In the genomic region with DNA sequence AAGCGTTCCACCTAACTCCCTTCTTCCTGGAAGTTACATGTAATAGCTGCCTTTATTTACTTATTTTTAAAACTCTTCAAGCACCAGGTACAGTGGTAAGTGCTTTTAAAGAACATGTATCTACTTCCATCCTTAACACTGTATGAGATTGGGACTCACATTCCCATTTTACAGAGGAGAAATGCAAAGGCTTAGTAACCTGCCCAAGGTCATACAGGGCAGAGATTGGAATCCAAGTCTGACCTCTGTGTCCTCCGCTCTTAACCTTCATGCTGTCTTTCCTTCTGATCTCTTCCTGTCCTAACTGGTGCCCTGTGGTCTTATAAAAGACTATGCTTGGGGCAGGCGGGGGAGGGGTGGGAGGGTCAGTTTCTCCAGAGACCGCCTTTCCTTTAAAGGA, we compare ENCODE assay signal across 9 cellular contexts. TPM values are rescaled to one million over a fixed set of nuclear protein-coding genes. Genes with fewer than 3 reads are reported as not detected.
DNase-seq lines count a peak whose midpoint lies in the region; ATAC-seq and TF ChIP-seq lines count a peak whose summit lies in the region.
"Had no signal": no experiment of that assay in that cellular context is flagged by ENCODE, and none has a peak within 500 bp of the region (broad histone marks: within the 10 kb centered on the region; RNA-seq: fewer than 3 reads in every experiment).

No MANE protein-coding gene starts in this region.

- H3K4me3 Mint-ChIP-seq in activated naive CD4-positive, alpha-beta T cell treated with anti-CD3 and anti-CD28 coated beads, Interleukin-2, amount 10 ng/mL, durations not matched to agents 7 days and 5 days, result peak overlapping the region; percentile 78
- H3K4me3 Mint-ChIP-seq in brain, result peak overlapping the region; percentile 95 to 99 (median 98)

- ATAC-seq in upper lobe of left lung (ENCODE audit: low FRiP score in 2 of 2) (no peak), esophagus mucosa (no peak)

- peak overlapping the region; percentile 70 for H3K4me2 ChIP-seq in mesendoderm (ENCODE audit: low read length)

- no peak overlapping the region for H4K5ac ChIP-seq in mesendoderm (ENCODE audit: low read length)

- H3K27ac Mint-ChIP-seq in activated naive CD4-positive, alpha-beta T cell treated with anti-CD3 and anti-CD28 coated beads, Interleukin-2, amount 10 ng/mL, durations not matched to agents 7 days and 5 days, result no peak overlapping the region
- peak overlapping the region; percentile 42 to 97 (median 74) for H3K27ac Mint-ChIP-seq in brain

- H2BK120ac ChIP-seq in mesendoderm (ENCODE audit: low read depth, low read length), result no peak overlapping the region

- H3K4me1 Mint-ChIP-seq in activated naive CD4-positive, alpha-beta T cell treated with anti-CD3 and anti-CD28 coated beads, Interleukin-2, amount 10 ng/mL, durations not matched to agents 7 days and 5 days, result peaks cover 25% of the 10 kb centered on the region
- peaks cover 62% of the 10 kb centered on the region for H3K4me1 Mint-ChIP-seq in brain

- H3K79me2 ChIP-seq in mesendoderm (ENCODE audit: control insufficient read depth, insufficient read depth, low read length), result peaks cover 52% of the 10 kb centered on the region

- H3K9me3 Mint-ChIP-seq in activated naive CD4-positive, alpha-beta T cell treated with anti-CD3 and anti-CD28 coated beads, Interleukin-2, amount 10 ng/mL, durations not matched to agents 7 days and 5 days, result no peaks in the 10 kb centered on the region
- no peaks in the 10 kb centered on the region for H3K9me3 Mint-ChIP-seq in brain

- TF ChIP-seq CTCF in brain (conservative IDR thresholded peaks at IDR 0.05), result no peak
- no peak for TF ChIP-seq CTCF in upper lobe of left lung (IDR thresholded peaks at IDR 0.05)

- H3K4me1 ChIP-seq in mesendoderm (ENCODE audit: control insufficient read depth, low read depth, low read length), result no peaks in the 10 kb centered on the region
- H3K4me1 ChIP-seq in upper lobe of left lung, result peaks cover 30 to 50% (median 39%) of the 10 kb centered on the region in 4 donors

- H3K4ac ChIP-seq in mesendoderm (ENCODE audit: low read depth, low read length), result no peak overlapping the region

- H3K23ac ChIP-seq in mesendoderm (ENCODE audit: low read length), result no peak overlapping the region

- H3K79me1 ChIP-seq in mesendoderm (ENCODE audit: low read length), result no peaks in the 10 kb centered on the region

- no peak overlapping the region for H2BK15ac ChIP-seq in mesendoderm (replicated peaks; ENCODE audit: low read depth)

- H3K36me3 ChIP-seq in mesendoderm (ENCODE audit: control insufficient read depth, insufficient read depth, low read length), result no peaks in the 10 kb centered on the region
- H3K36me3 ChIP-seq in upper lobe of left lung, result no peaks in the 10 kb centered on the region

- no peak for DNase-seq in activated naive CD4-positive, alpha-beta T cell treated with anti-CD3 and anti-CD28 coated beads, Interleukin-2, amount 10 ng/mL, durations not matched to agents 7 days and 5 days
- no peak for DNase-seq in activated naive CD4-positive, alpha-beta T cell (lab: John Stamatoyannopoulos, UW)
- DNase-seq in mesendoderm (no peak), upper lobe of left lung (no peak), DMS114 treated with DMSO at 0.1 percent for 48 hours (lab: John Stamatoyannopoulos, UW; ENCODE audit: unreplicated experiment) (no peak), NOMO-1 treated with dmso at 0.1 percent for 144 hours (lab: John Stamatoyannopoulos, UW; ENCODE audit: unreplicated experiment) (no peak)
- DNase-seq: DMS79 had no signal

- peak overlapping the region; percentile 82 for H3K9ac ChIP-seq in mesendoderm (ENCODE audit: low read length)

- WGBS in mesendoderm (ENCODE audit: extremely low coverage, insufficient coverage, low lambda C conversion rate), result no CpG with 5 or more reads among the region's 4 CpGs
- whole genome bisulfite sequencing in upper lobe of left lung, 2 donors, result 39 to 41% methylated on average over 4 of the region's 4 CpGs

- H3K56ac ChIP-seq in mesendoderm (ENCODE audit: low read length), result peak overlapping the region; percentile 89

- H3K27ac ChIP-seq in mesendoderm (ENCODE audit: low read depth, low read length) (no peak overlapping the region), upper lobe of left lung (peak overlapping the region; percentile 97 to 99 (median 98))

- H2AK5ac ChIP-seq in mesendoderm (ENCODE audit: low read length), result no peak overlapping the region

- H3K27me3 Mint-ChIP-seq in activated naive CD4-positive, alpha-beta T cell treated with anti-CD3 and anti-CD28 coated beads, Interleukin-2, amount 10 ng/mL, durations not matched to agents 7 days and 5 days, result peaks cover 32% of the 10 kb centered on the region
- peaks cover 14% of the 10 kb centered on the region for H3K27me3 Mint-ChIP-seq in brain

- H3K4me3 ChIP-seq in mesendoderm (ENCODE audit: low read length), result no peak overlapping the region
- peak overlapping the region; percentile 89 to 99 (median 94) for H3K4me3 ChIP-seq in upper lobe of left lung

- no peak for TF ChIP-seq POLR2A in upper lobe of left lung (IDR thresholded peaks at IDR 0.05)

- no peaks in the 10 kb centered on the region for H3K36me3 Mint-ChIP-seq in activated naive CD4-positive, alpha-beta T cell treated with anti-CD3 and anti-CD28 coated beads, Interleukin-2, amount 10 ng/mL, durations not matched to agents 7 days and 5 days
- H3K36me3 Mint-ChIP-seq in brain, result no peaks in the 10 kb centered on the region

- no peak overlapping the region for H4K8ac ChIP-seq in mesendoderm (ENCODE audit: low read depth, low read length)

- no peak overlapping the region for H2BK5ac ChIP-seq in mesendoderm (ENCODE audit: low read length)

- H3K27me3 ChIP-seq in mesendoderm (ENCODE audit: insufficient read depth, low read length, poor library complexity) (no peaks in the 10 kb centered on the region), upper lobe of left lung (no peaks in the 10 kb centered on the region)

- H3K18ac ChIP-seq in mesendoderm (ENCODE audit: low read length), result no peak overlapping the region

- peak in 1 of 4 donors; percentile 72 for TF ChIP-seq EP300 in upper lobe of left lung (IDR thresholded peaks at IDR 0.05)

- H3K9me3 ChIP-seq in upper lobe of left lung, result no peaks in the 10 kb centered on the region

- CTCF ChIA-PET in activated naive CD4-positive, alpha-beta T cell treated with anti-CD3 and anti-CD28 coated beads, Interleukin-2, amount 10 ng/mL, durations not matched to agents 7 days and 5 days (lab: Charles Lee), result interaction anchor here (0.9 kb wide), 1 partner anchor 170 kb away, joined by 4 read pairs; no protein-coding TSS in a partner anchor

RNA-seq across cellular contexts. Expression of gene B4GALT5, which starts 1.6 kb away (rescaled TPM):
- polyA plus RNA-seq in brain (ENCODE audit: insufficient read depth, low read depth, low replicate concordance), result 79.2 TPM
- polyA plus RNA-seq in mesendoderm (2013, experiment 1 of 2), result 59.6 TPM
- polyA plus RNA-seq in mesendoderm (2013, experiment 2 of 2), result 60.6 TPM
- total RNA-seq in upper lobe of left lung (10 to 100 TPM; 16.2 to 49.0 (median 36.7) TPM), esophagus mucosa (31.3 TPM)
